11 cellular contexts compared by ENCODE assay signal in genomic region chr15:85688703-85689102, GRCh38.
DNase-seq lines count a peak whose midpoint lies in the region; ATAC-seq and TF ChIP-seq lines count a peak whose summit lies in the region.
"Had no signal": no experiment of that assay in that cellular context is flagged by ENCODE, and none has a peak within 500 bp of the region (broad histone marks: within the 10 kb centered on the region; RNA-seq: fewer than 3 reads in every experiment).

No MANE protein-coding gene starts in this region.

- H3K36me3 ChIP-seq in CD8-positive, alpha-beta T cell (ENCODE audit: insufficient read depth, low read length), result peaks cover 6% of the 10 kb centered on the region

- H3K27ac ChIP-seq in CD8-positive, alpha-beta T cell (ENCODE audit: low read depth, low read length), result peak overlapping the region; percentile 77
- H3K27ac ChIP-seq: SJCRH30 had no signal

- peaks cover 59% of the 10 kb centered on the region for H3K36me3 Mint-ChIP-seq in CD8-positive, alpha-beta T cell
- H3K36me3 Mint-ChIP-seq in activated naive CD4-positive, alpha-beta T cell treated with anti-CD3 and anti-CD28 coated beads, Interleukin-2, amount 50 U/mL, for 72 hours, result peaks cover 13 to 39% of the 10 kb centered on the region in 2 donors
- H3K36me3 Mint-ChIP-seq in natural killer cell, result peaks cover 17% of the 10 kb centered on the region

- POLR2A ChIA-PET in CD8-positive, alpha-beta T cell (lab: Charles Lee), result no interaction called here

- H3K27me3 Mint-ChIP-seq in CD8-positive, alpha-beta T cell (ENCODE audit: low read depth), result no peaks in the 10 kb centered on the region
- H3K27me3 Mint-ChIP-seq in natural killer cell (ENCODE audit: low read depth in 2 of 2), result no peaks in the 10 kb centered on the region

- CTCF ChIA-PET in CD8-positive, alpha-beta T cell (lab: Charles Lee), result interaction anchor here (2.5 kb wide), 1 partner anchor 14 kb away, joined by 9 read pairs; no protein-coding TSS in a partner anchor

- ATAC-seq in CD8-positive, alpha-beta T cell, result no peak
- ATAC-seq in activated naive CD4-positive, alpha-beta T cell treated with anti-CD3 and anti-CD28 coated beads, Interleukin-2, amount 50 U/mL, for 72 hours, result no peak
- ATAC-seq in natural killer cell (no peak), GM18519 (IDR thresholded peaks at IDR 0.05; ENCODE audit: low FRiP score, unreplicated experiment) (no peak)

- no peak for TF ChIP-seq CTCF in CD8-positive, alpha-beta T cell (IDR thresholded peaks at IDR 0.05)
- TF ChIP-seq CTCF in natural killer cell (IDR thresholded peaks at IDR 0.05), result no peak

- no peaks in the 10 kb centered on the region for H3K27me3 ChIP-seq in CD8-positive, alpha-beta T cell (ENCODE audit: insufficient read depth, low read length)
- H3K27me3 ChIP-seq: SJCRH30 had no signal

- H3K4me3 Mint-ChIP-seq in CD8-positive, alpha-beta T cell, result peak overlapping the region; percentile 97
- peak overlapping the region; percentile 99 for H3K4me3 Mint-ChIP-seq in natural killer cell

- no peaks in the 10 kb centered on the region for H3K9me3 ChIP-seq in CD8-positive, alpha-beta T cell (ENCODE audit: low read length)
- H3K9me3 ChIP-seq: SJCRH30 had no signal

- peaks cover 55% of the 10 kb centered on the region for H3K4me1 ChIP-seq in CD8-positive, alpha-beta T cell (ENCODE audit: insufficient read depth, low read length)
- H3K4me1 ChIP-seq: SJCRH30 had no signal

- peak overlapping the region; percentile 62 for H3K4me3 ChIP-seq in CD8-positive, alpha-beta T cell (ENCODE audit: low read depth, low read length)
- H3K4me3 ChIP-seq: SJCRH30 had no signal

- no peak for DNase-seq in CD8-positive, alpha-beta T cell
- peak; percentile 69 for DNase-seq in KBM-7
- no peak for DNase-seq in activated naive CD4-positive, alpha-beta T cell treated with anti-CD3 and anti-CD28 coated beads, Interleukin-2, amount 50 U/mL, for 72 hours (ENCODE audit: low spot score in 2 of 2)
- DNase-seq in natural killer cell, result no peak
- DNase-seq in COLO829 (ENCODE audit: low spot score), result no peak
- no peak for DNase-seq in GM19240 (ENCODE audit: insufficient read length, low spot score)
- DNase-seq in NCI-H748 (lab: John Stamatoyannopoulos, UW; ENCODE audit: unreplicated experiment), result no peak
- DNase-seq: effector CD8-positive, alpha-beta T cell; NCI-H1436 treated with DMSO at 0.1 percent for 48 hours; SJCRH30 had no signal

- intact Hi-C loops in CD8-positive, alpha-beta T cell (cut with DNase I, micrococcal nuclease), result loop anchor here (1.0 to 10.0 kb wide), 10 partner anchors 19 to 708 kb away; partner anchors contain the start of genes PDE8A (in 2 of the 2) and KLHL25 (in 1 of the 2)
- intact Hi-C loops in natural killer cell (cut with micrococcal nuclease), result loop anchor here (1.0 kb wide), 3 partner anchors 16 to 42 kb away; no protein-coding TSS in a partner anchor

- H3K27ac Mint-ChIP-seq in CD8-positive, alpha-beta T cell, result peak overlapping the region; percentile 99
- H3K27ac Mint-ChIP-seq in activated naive CD4-positive, alpha-beta T cell treated with anti-CD3 and anti-CD28 coated beads, Interleukin-2, amount 50 U/mL, for 72 hours, result peak overlapping the region; percentile 98 to 100
- peak overlapping the region; percentile 99 to 100 for H3K27ac Mint-ChIP-seq in natural killer cell

- in situ Hi-C loops in KBM-7 (cut with MboI; ENCODE audit: low pct_unique_long_range_greater_than_20kb, low sequenced_read_pairs), result no loop called here

- peaks cover 67% of the 10 kb centered on the region for H3K4me1 Mint-ChIP-seq in CD8-positive, alpha-beta T cell (ENCODE audit: low read depth)
- H3K4me1 Mint-ChIP-seq in natural killer cell, result peaks cover 57 to 60% of the 10 kb centered on the region in 2 donors

- no peaks in the 10 kb centered on the region for H3K9me3 Mint-ChIP-seq in CD8-positive, alpha-beta T cell
- H3K9me3 Mint-ChIP-seq in activated naive CD4-positive, alpha-beta T cell treated with anti-CD3 and anti-CD28 coated beads, Interleukin-2, amount 50 U/mL, for 72 hours, result no peaks in the 10 kb centered on the region
- H3K9me3 Mint-ChIP-seq in natural killer cell, result no peaks in the 10 kb centered on the region
